Comparison of ENCODE assay signal across 1 cellular context in the genomic region with DNA sequence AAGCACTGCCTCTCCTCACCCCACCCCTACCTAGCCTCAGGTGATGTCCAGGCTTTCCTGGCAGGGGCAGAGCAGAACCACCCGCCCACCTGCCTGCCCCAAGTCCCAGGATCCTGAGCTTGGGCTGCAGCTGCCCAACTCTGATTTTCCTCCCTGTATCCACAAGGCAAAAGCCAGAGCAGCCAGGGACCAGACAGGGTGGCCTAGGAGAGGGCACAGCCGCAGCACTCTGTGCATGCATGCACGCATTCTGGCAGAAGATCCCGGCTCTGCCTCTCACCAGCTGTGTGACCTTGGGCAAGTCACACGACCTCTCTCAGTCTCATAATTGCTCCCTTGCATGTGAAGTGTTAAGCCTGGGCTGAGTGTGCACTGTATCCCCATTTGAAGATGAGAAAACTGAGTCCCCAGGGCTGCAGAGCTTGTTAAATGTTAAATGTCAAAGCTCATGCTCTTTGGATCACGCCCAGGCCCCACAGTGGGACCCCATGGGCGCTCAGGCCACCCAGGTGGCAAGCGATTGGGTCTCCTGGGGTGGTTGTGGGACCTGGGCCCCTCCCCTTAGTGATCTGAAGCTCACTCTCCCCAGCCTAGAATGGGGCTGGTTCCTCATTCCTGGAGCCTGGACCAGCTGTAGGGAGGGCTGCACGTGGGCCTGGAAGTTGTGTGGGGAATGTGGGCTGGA.
TF ChIP-seq lines count a peak whose summit lies in the region.

No MANE protein-coding gene starts in this region.

TF ChIP-seq in K562, 482 proteins besides CTCF, POLR2A, EP300 and RAD21:
- TF ChIP-seq ZNF217 (CRISPR knock-in tag; IDR thresholded peaks at IDR 0.05): no peak
- TF ChIP-seq, protein P1, sequence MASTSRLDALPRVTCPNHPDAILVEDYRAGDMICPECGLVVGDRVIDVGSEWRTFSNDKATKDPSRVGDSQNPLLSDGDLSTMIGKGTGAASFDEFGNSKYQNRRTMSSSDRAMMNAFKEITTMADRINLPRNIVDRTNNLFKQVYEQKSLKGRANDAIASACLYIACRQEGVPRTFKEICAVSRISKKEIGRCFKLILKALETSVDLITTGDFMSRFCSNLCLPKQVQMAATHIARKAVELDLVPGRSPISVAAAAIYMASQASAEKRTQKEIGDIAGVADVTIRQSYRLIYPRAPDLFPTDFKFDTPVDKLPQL (IDR thresholded peaks at IDR 0.05; ENCODE audit: extremely low read depth, insufficient read length): no peak
- no peak for TF ChIP-seq BCOR (IDR thresholded peaks at IDR 0.05)
- TF ChIP-seq TBP (optimal IDR thresholded peaks at IDR 0.05; ENCODE audit: low read depth, low read length): no peak
- no peak for TF ChIP-seq RFX5 (IDR thresholded peaks at IDR 0.05; ENCODE audit: low read depth, low read length)
